ENCODE assay signal across 9 cellular contexts in the genomic region with DNA sequence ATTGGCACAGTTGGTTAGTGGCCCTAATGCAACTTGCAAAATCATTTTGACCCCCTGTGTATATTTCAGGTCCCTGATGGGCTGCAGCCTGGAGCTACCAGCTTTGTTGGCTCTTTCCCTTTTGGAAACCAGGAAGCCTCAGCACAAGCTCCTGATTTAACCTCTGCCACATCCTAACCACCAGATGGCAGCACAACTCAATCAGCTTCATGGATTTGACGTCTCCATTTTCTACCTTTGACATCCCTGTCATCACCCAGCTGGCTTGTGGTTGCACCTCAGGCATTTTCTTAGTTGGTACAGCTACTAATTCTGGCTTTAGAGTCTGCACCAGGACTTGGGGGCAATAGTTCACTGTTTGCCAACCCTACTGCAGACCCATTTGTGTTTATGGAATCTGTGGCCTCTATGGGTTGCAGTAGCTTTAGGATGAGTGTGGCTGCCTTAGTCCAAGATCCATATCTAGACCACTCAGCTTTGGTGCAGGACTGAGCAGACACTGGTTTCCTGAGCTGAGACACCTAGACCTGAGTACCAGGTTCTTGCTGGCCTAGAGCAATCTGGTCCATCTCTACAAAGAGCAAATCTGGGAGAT.
DNase-seq lines count a peak whose midpoint lies in the region; ATAC-seq and TF ChIP-seq lines count a peak whose summit lies in the region.
"Had no signal": no experiment of that assay in that cellular context is flagged by ENCODE, and none has a peak within 500 bp of the region (broad histone marks: within the 10 kb centered on the region; RNA-seq: fewer than 3 reads in every experiment).

No MANE protein-coding gene starts in this region.

- WGBS in SK-N-SH (ENCODE audit: low lambda C conversion rate) = 11% methylated on average over 1 of the region's 1 CpG
- 8% methylated on average over 1 of the region's 1 CpG for WGBS in prostate gland

- TF ChIP-seq POLR2A in prostate gland (IDR thresholded peaks at IDR 0.05) = no peak

- H3K79me2 ChIP-seq in SK-N-SH (ENCODE audit: insufficient read depth) = no peaks in the 10 kb centered on the region

- H3K9ac ChIP-seq in SK-N-SH = no peak overlapping the region
- H3K9ac ChIP-seq: BLaER1 had no signal

- ATAC-seq in GM19438 (IDR thresholded peaks at IDR 0.05; ENCODE audit: low read depth, unreplicated experiment) (peak; percentile 64), HG03565 (IDR thresholded peaks at IDR 0.05; ENCODE audit: unreplicated experiment) (peak; percentile 42)

- H3K9me2 ChIP-seq in SK-N-SH = no peaks in the 10 kb centered on the region

- no peaks in the 10 kb centered on the region for H3K27me3 ChIP-seq in SK-N-SH (ENCODE audit: insufficient read depth)
- H3K27me3 ChIP-seq in prostate gland (replicated peaks; ENCODE audit: insufficient read depth) = no peaks in the 10 kb centered on the region
- H3K27me3 ChIP-seq: BLaER1 had no signal

- DNase-seq in NCI-H2029 treated with DMSO at 0.1 percent for 48 hours (lab: John Stamatoyannopoulos, UW) (peak; percentile 0), NCI-H2029 (lab: John Stamatoyannopoulos, UW) (no peak), SK-N-SH (peak; percentile 61), foreskin fibroblast (peak in 1 of 2 donors; percentile 4), prostate gland (ENCODE audit: low spot score) (no peak), NCI-H226 (no peak)

- intact Hi-C loops in prostate gland (cut with DNase I) = loop anchor here (10.0 kb wide), 1 partner anchor 103 kb away; no protein-coding TSS in a partner anchor

- TF ChIP-seq CTCF in SK-N-SH (IDR thresholded peaks at IDR 0.05) (peak; percentile 74), foreskin fibroblast (IDR thresholded peaks at IDR 0.05; ENCODE audit: low read depth, low read length) (peak; percentile 60), prostate gland (IDR thresholded peaks at IDR 0.05) (peak in 3 of 4 experiments; percentile 15 to 30 (median 26))

- H3K4me2 ChIP-seq in SK-N-SH = no peak overlapping the region
- H3K4me2 ChIP-seq: BLaER1 had no signal

- H3K4me1 ChIP-seq in SK-N-SH (ENCODE audit: control insufficient read depth in 1 of 2, insufficient read depth in 2 of 2, low read depth in 1 of 2, low read length in 1 of 2) (no peaks in the 10 kb centered on the region), prostate gland (replicated peaks) (no peaks in the 10 kb centered on the region)

- H3K27ac ChIP-seq in SK-N-SH (ENCODE audit: low read depth in 2 of 2, low read length in 1 of 2) (no peak overlapping the region), prostate gland (no peak overlapping the region)
- H3K27ac ChIP-seq: BLaER1 had no signal

- no peak for TF ChIP-seq EP300 in SK-N-SH (IDR thresholded peaks at IDR 0.05; ENCODE audit: borderline replicate concordance in 1 of 2, low read depth in 1 of 2, low read length in 1 of 2)

- H3K9me3 ChIP-seq in SK-N-SH = no peaks in the 10 kb centered on the region
- H3K9me3 ChIP-seq in prostate gland = no peaks in the 10 kb centered on the region

- H3F3A ChIP-seq in SK-N-SH (replicated peaks; ENCODE audit: insufficient read depth) = no peaks in the 10 kb centered on the region

- H4K20me1 ChIP-seq in SK-N-SH (ENCODE audit: insufficient read depth) = no peaks in the 10 kb centered on the region
- H4K20me1 ChIP-seq: BLaER1 had no signal

- CTCF ChIA-PET in SK-N-SH (lab: Yijun Ruan, JAX) = interaction anchor here (0.6 to 8.8 kb wide), 32 partner anchors 9 to 802 kb away, joined by 3 to 117 read pairs (median 4); no protein-coding TSS in a partner anchor

- no peak overlapping the region; a peak in 1 of 4 replicates for H3K4me3 ChIP-seq in SK-N-SH (ENCODE audit: low read depth in 2 of 2, low read length in 1 of 2)
- H3K4me3 ChIP-seq in foreskin fibroblast (ENCODE audit: low read depth in 1 of 2, low read length in 2 of 2) = no peak overlapping the region
- H3K4me3 ChIP-seq in prostate gland = no peak overlapping the region
- H3K4me3 ChIP-seq: BLaER1 had no signal

- TF ChIP-seq RAD21 in SK-N-SH (IDR thresholded peaks at IDR 0.05; ENCODE audit: low read length) = peak; percentile 62

- POLR2A ChIA-PET in SK-N-SH (lab: Yijun Ruan, JAX) = no interaction called here

- H2AFZ ChIP-seq in SK-N-SH (ENCODE audit: low read depth) = no peak overlapping the region

- no peaks in the 10 kb centered on the region for H3K36me3 ChIP-seq in SK-N-SH (replicated peaks in 1 of 2; ENCODE audit: control insufficient read depth in 1 of 2, insufficient read depth in 2 of 2, low read length in 1 of 2)
- no peaks in the 10 kb centered on the region for H3K36me3 ChIP-seq in prostate gland
- H3K36me3 ChIP-seq: BLaER1 had no signal

TF ChIP-seq in SK-N-SH, 30 proteins besides CTCF, POLR2A, EP300 and RAD21:
- peak; percentile 55; the same call in 1 of the 2 replicates for TF ChIP-seq SMC3 (IDR thresholded peaks at IDR 0.05; ENCODE audit: low read depth, low read length)
- TF ChIP-seq NRF1 (IDR thresholded peaks at IDR 0.05; ENCODE audit: low read depth, low read length) = no peak

Comparison
In these comparisons a context has a peak if more than half of its experiments do, and no peak if none do; other contexts are left out.
1. DNase-seq: peak in NCI-H2029 treated with DMSO at 0.1 percent for 48 hours (single experiment) and SK-N-SH (single experiment); none in NCI-H2029 (single experiment), prostate gland (single experiment) and NCI-H226 (single experiment).
2. Peak in every context shown above with its lines, with median percentiles within 50 percentile points of each other: CTCF ChIP-seq.